In the genomic region with DNA sequence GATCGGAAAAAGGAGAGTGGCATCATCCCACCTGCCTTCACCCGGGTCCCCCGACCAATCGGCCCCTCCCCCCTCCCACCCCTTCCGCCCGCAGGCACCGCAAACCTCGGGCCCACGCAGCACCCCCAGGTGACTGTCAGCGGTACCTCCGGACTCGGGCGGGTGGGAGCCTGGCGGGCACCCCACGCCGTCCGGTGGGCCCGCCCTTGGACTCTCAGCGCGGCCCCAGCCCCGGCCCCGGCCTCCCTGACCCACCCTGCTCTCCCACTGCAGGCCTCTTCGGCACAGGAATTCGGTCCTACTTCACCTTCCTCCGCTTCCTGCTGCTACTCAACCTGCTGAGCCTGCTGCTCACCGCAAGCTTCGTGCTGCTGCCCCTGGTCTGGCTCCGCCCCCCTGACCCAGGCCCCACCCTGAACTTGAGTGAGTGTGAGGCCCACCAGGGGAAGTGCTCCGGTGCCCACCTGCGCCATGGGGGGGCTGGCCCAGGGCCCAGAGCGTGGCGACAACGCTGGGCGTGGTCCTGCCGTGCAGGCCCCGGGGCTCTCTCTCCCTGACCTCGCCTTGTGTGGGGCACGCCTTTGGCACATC, we compare ENCODE assay signal across 1 cellular context.
TF ChIP-seq lines count a peak whose summit lies in the region.

No MANE protein-coding gene starts in this region.

TF ChIP-seq in H1, 55 proteins besides CTCF, POLR2A, EP300 and RAD21:
- TF ChIP-seq, protein P1, sequence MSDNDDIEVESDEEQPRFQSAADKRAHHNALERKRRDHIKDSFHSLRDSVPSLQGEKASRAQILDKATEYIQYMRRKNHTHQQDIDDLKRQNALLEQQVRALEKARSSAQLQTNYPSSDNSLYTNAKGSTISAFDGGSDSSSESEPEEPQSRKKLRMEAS (IDR thresholded peaks at IDR 0.05): 0 out of 2 replicates have a peak, but pooled peaks have one; percentile 44
- TF ChIP-seq ATF3 (IDR thresholded peaks at IDR 0.05; ENCODE audit: insufficient read depth, low read depth, low read length) (no peak), ASH2L (IDR thresholded peaks at IDR 0.05; ENCODE audit: low read length) (no peak), HDAC2 (IDR thresholded peaks at IDR 0.05; ENCODE audit: borderline replicate concordance in 1 of 2, low read depth in 2 of 2, low read length in 2 of 2) (no peak), KDM5A (IDR thresholded peaks at IDR 0.05; ENCODE audit: low read length) (no peak), POLR2AphosphoS5 (IDR thresholded peaks at IDR 0.05; ENCODE audit: low read depth, low read length) (no peak), TEAD4 (IDR thresholded peaks at IDR 0.05; ENCODE audit: low read depth, low read length) (0 out of 2 replicates have a peak, but pooled peaks have one; percentile 35), KDM4A (IDR thresholded peaks at IDR 0.05; ENCODE audit: low read depth, low read length, severe bottlenecking) (peak; percentile 31)
